8 cellular contexts compared by ENCODE assay signal in the genomic region with DNA sequence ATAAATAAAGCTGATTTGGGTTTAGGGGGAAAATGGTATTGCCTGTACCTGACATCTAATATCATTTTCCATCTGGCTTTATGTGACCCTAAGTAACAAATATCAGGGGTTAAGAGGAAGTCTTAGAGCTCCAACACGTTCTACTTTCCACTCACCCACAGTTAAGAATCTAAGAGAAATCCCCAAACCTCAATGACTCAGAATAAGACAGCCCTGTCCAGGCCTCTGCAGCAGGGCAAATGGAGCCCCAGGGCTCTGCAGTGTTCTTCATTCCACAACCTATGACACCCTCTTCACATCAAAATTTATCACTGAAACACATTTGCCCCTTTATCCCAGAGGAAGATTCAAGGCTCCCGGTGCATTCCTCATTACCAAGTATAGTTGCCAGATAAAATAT. TPM values are rescaled to one million over a fixed set of nuclear protein-coding genes. Genes with fewer than 3 reads are reported as not detected.
DNase-seq lines count a peak whose midpoint lies in the region; ATAC-seq and TF ChIP-seq lines count a peak whose summit lies in the region.

No MANE protein-coding gene starts in this region.

- no peak overlapping the region for H3K27ac ChIP-seq in IMR-90 (ENCODE audit: insufficient read depth, low read length)
- H3K27ac ChIP-seq in vagina = no peak overlapping the region

- H3K18ac ChIP-seq in IMR-90 (ENCODE audit: low read depth, low read length) = no peak overlapping the region

- POLR2A ChIA-PET in IMR-90 (lab: Charles Lee; ENCODE audit: unreplicated experiment) = no interaction called here

- no peaks in the 10 kb centered on the region for H3K79me1 ChIP-seq in IMR-90 (ENCODE audit: low read depth in 1 of 2, low read length in 2 of 2)

- CTCF ChIA-PET in IMR-90 (lab: Yijun Ruan, JAX) = no interaction called here

- no peak overlapping the region for H3K23ac ChIP-seq in IMR-90 (ENCODE audit: low read depth, low read length)

- DNase-seq in GM12865 (ENCODE audit: low read depth) = peak; percentile 72
- DNase-seq in IMR-90 = peak; percentile 62
- peak; percentile 66 for DNase-seq in choroid plexus epithelial cell (ENCODE audit: low read depth)
- DNase-seq in NCI-H128 (lab: John Stamatoyannopoulos, UW; ENCODE audit: unreplicated experiment) = no peak
- DNase-seq in NAMALWA (ENCODE audit: low spot score) = no peak
- no peak for DNase-seq in NCI-H2227 treated with DMSO at 0.1 percent for 48 hours (lab: John Stamatoyannopoulos, UW)
- no peak for DNase-seq in vagina (ENCODE audit: extremely low spot score in 2 of 2)

- ATAC-seq in GM21717 (IDR thresholded peaks at IDR 0.05; ENCODE audit: unreplicated experiment) (peak; percentile 97), IMR-90 (ENCODE audit: low read depth) (peak; percentile 85)

- H3K27me3 ChIP-seq in IMR-90 (ENCODE audit: control insufficient read depth, insufficient read depth, low read length) (no peaks in the 10 kb centered on the region), vagina (no peaks in the 10 kb centered on the region)

- TF ChIP-seq CTCF in GM12865 (IDR thresholded peaks at IDR 0.05; ENCODE audit: insufficient read depth, low read depth, low read length, missing control alignments) = no peak
- no peak for TF ChIP-seq CTCF in IMR-90 (conservative IDR thresholded peaks at IDR 0.05; ENCODE audit: low read depth, low read length)
- TF ChIP-seq CTCF in choroid plexus epithelial cell (conservative IDR thresholded peaks at IDR 0.05; ENCODE audit: low read depth, low read length) = no peak
- TF ChIP-seq CTCF in vagina (IDR thresholded peaks at IDR 0.05) = no peak

- no peak overlapping the region for H3K56ac ChIP-seq in IMR-90 (ENCODE audit: extremely low read depth, insufficient read depth, low read length)

- no peak overlapping the region for H2AK9ac ChIP-seq in IMR-90 (replicated peaks; ENCODE audit: low read depth, low read length, poor library complexity)

- H4K8ac ChIP-seq in IMR-90 (ENCODE audit: low read depth in 2 of 2, low read length in 2 of 2) = no peak overlapping the region

- no peak overlapping the region for H2AK5ac ChIP-seq in IMR-90 (ENCODE audit: low read depth, low read length)

- no peak overlapping the region for H2BK15ac ChIP-seq in IMR-90 (ENCODE audit: low read depth, low read length)

- no peak overlapping the region for H2BK120ac ChIP-seq in IMR-90 (ENCODE audit: low read depth, low read length)

- no peaks in the 10 kb centered on the region for H3K9me3 ChIP-seq in IMR-90 (ENCODE audit: control insufficient read depth, insufficient read depth, low read length)
- H3K9me3 ChIP-seq in vagina = no peaks in the 10 kb centered on the region

- H3K36me3 ChIP-seq in IMR-90 (ENCODE audit: control insufficient read depth, insufficient read depth, low read length) (no peaks in the 10 kb centered on the region), vagina (no peaks in the 10 kb centered on the region)

- dilution Hi-C loops in IMR-90 (cut with HindIII; ENCODE audit: low sequenced_read_pairs, unreplicated experiment) = no loop called here

- H4K91ac ChIP-seq in IMR-90 (ENCODE audit: insufficient read depth, low read depth, low read length) = no peak overlapping the region

- BruUV-seq in IMR-90 (replicated peaks; lab: Mats Ljungman, UMichigan) = no TSS peak

- H3K9ac ChIP-seq in IMR-90 (ENCODE audit: low read depth, low read length) = no peak overlapping the region

- H3K9me1 ChIP-seq in IMR-90 (ENCODE audit: insufficient read depth, low read length) = 0 out of 2 replicates have a peak, but pooled peaks cover 3% of the 10 kb centered on the region

- H4K5ac ChIP-seq in IMR-90 (ENCODE audit: low read depth, low read length) = no peak overlapping the region

- no CpG with 5 or more reads among the region's 2 CpGs for WGBS in IMR-90 (ENCODE audit: extremely low coverage in 2 of 2, insufficient read length in 1 of 2), 2 experiments

- H3K4me1 ChIP-seq in IMR-90 (ENCODE audit: control insufficient read depth, insufficient read depth, low read length) = peaks cover 2% of the 10 kb centered on the region; the same call in 1 of the 2 replicates
- no peaks in the 10 kb centered on the region for H3K4me1 ChIP-seq in vagina

- no peak overlapping the region for H2BK20ac ChIP-seq in IMR-90 (ENCODE audit: low read depth, low read length)

- TF ChIP-seq RAD21 in IMR-90 (IDR thresholded peaks at IDR 0.05; ENCODE audit: low read length) = no peak

- intact Hi-C loops in IMR-90 (cut with micrococcal nuclease) = no loop called here
- intact Hi-C loops in vagina (cut with DNase I) = no loop called here

- no peak overlapping the region for H3K14ac ChIP-seq in IMR-90 (replicated peaks; ENCODE audit: low read depth, low read length)

- H2AFZ ChIP-seq in IMR-90 (replicated peaks; ENCODE audit: low read length, poor library complexity) = no peak overlapping the region

- H3K4ac ChIP-seq in IMR-90 (ENCODE audit: low read depth, low read length) = no peak overlapping the region

- H3K4me2 ChIP-seq in IMR-90 (ENCODE audit: low read depth, low read length) = no peak overlapping the region

- H3K4me3 ChIP-seq in GM12865 (ENCODE audit: low read depth, low read length) = no peak overlapping the region
- no peak overlapping the region for H3K4me3 ChIP-seq in IMR-90 (ENCODE audit: insufficient read depth, low read depth, low read length)
- no peak overlapping the region for H3K4me3 ChIP-seq in choroid plexus epithelial cell (ENCODE audit: low read depth, low read length)
- H3K4me3 ChIP-seq in vagina = no peak overlapping the region

- H2BK5ac ChIP-seq in IMR-90 (ENCODE audit: low read depth, low read length, poor library complexity, severe bottlenecking) = no peak overlapping the region

- TF ChIP-seq POLR2A in IMR-90 (IDR thresholded peaks at IDR 0.05; ENCODE audit: low read depth, low read length) (no peak), vagina (IDR thresholded peaks at IDR 0.05) (no peak)

- in situ Hi-C loops in IMR-90 (cut with MboI; ENCODE audit: low sequenced_read_pairs) = loop anchor here (25.0 kb wide), 1 partner anchor 1635 kb away; no protein-coding TSS in a partner anchor

- no peaks in the 10 kb centered on the region for H4K20me1 ChIP-seq in IMR-90 (ENCODE audit: insufficient read depth, low read length)

TF ChIP-seq in IMR-90, 13 proteins besides CTCF, POLR2A, EP300 and RAD21:
- no peak for TF ChIP-seq RCOR1 (IDR thresholded peaks at IDR 0.05; ENCODE audit: insufficient replicate concordance, low read length)
- TF ChIP-seq RFX5 (IDR thresholded peaks at IDR 0.05; ENCODE audit: low read depth, low read length) = no peak
- no peak for TF ChIP-seq CHD1 (IDR thresholded peaks at IDR 0.05; ENCODE audit: low read depth, low read length)
- no peak for TF ChIP-seq MAFK (IDR thresholded peaks at IDR 0.05; ENCODE audit: low read depth, low read length)
- TF ChIP-seq SMC3 (IDR thresholded peaks at IDR 0.05; ENCODE audit: low read depth, low read length) = no peak
- TF ChIP-seq, protein P1, sequence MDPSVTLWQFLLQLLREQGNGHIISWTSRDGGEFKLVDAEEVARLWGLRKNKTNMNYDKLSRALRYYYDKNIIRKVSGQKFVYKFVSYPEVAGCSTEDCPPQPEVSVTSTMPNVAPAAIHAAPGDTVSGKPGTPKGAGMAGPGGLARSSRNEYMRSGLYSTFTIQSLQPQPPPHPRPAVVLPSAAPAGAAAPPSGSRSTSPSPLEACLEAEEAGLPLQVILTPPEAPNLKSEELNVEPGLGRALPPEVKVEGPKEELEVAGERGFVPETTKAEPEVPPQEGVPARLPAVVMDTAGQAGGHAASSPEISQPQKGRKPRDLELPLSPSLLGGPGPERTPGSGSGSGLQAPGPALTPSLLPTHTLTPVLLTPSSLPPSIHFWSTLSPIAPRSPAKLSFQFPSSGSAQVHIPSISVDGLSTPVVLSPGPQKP (IDR thresholded peaks at IDR 0.05; ENCODE audit: borderline replicate concordance, low read depth, low read length) = no peak
- TF ChIP-seq CEBPB (IDR thresholded peaks at IDR 0.05; ENCODE audit: low read depth, low read length) = no peak
- TF ChIP-seq, protein P2, sequence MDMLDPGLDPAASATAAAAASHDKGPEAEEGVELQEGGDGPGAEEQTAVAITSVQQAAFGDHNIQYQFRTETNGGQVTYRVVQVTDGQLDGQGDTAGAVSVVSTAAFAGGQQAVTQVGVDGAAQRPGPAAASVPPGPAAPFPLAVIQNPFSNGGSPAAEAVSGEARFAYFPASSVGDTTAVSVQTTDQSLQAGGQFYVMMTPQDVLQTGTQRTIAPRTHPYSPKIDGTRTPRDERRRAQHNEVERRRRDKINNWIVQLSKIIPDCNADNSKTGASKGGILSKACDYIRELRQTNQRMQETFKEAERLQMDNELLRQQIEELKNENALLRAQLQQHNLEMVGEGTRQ (IDR thresholded peaks at IDR 0.05; ENCODE audit: low read depth, low read length) = no peak
- no peak for TF ChIP-seq BHLHE40 (IDR thresholded peaks at IDR 0.05; ENCODE audit: low read depth, low read length)
- no peak for TF ChIP-seq MXI1 (IDR thresholded peaks at IDR 0.05; ENCODE audit: borderline replicate concordance, low read depth, low read length)
- no peak for TF ChIP-seq FOS (IDR thresholded peaks at IDR 0.05; ENCODE audit: low read depth, low read length)
- no peak for TF ChIP-seq NFE2L2 (IDR thresholded peaks at IDR 0.05; ENCODE audit: low read depth, low read length)
- no peak for TF ChIP-seq MAZ (IDR thresholded peaks at IDR 0.05; ENCODE audit: borderline replicate concordance, low read depth, low read length)

RNA-seq across cellular contexts. Expression of a gene that starts 20.3 kb away (rescaled TPM):
- 10.8 and 16.9 TPM in 2 replicates for total RNA-seq in IMR-90 (2012; rRNA removed)
- 3.5 and 3.9 TPM in 2 replicates for polyA plus RNA-seq in IMR-90 (2012; rRNA removed)
- polyA plus RNA-seq in IMR-90 (2012; cell fraction: cytosol; rRNA removed) = 1.6 and 2.1 TPM in 2 replicates
- 6.7 and 15.5 TPM in 2 replicates for polyA plus RNA-seq in IMR-90 (2012; cell fraction: nucleus; rRNA removed; ENCODE audit: low replicate concordance)
- 20.6 TPM for total RNA-seq in vagina

Comparison
In these comparisons a context has a peak if more than half of its experiments do, and no peak if none do; other contexts are left out.
1. DNase-seq: peak in GM12865 (single experiment), IMR-90 (single experiment) and choroid plexus epithelial cell (single experiment); none in NCI-H128 (single experiment), NAMALWA (single experiment), NCI-H2227 treated with DMSO at 0.1 percent for 48 hours (single experiment) and vagina (0 of 2).